8 cellular contexts compared by ENCODE assay signal in genomic region chr10:119139464-119140067, GRCh38. TPM values are rescaled to one million over a fixed set of nuclear protein-coding genes. Genes with fewer than 3 reads are reported as not detected.
DNase-seq lines count a peak whose midpoint lies in the region; ATAC-seq and FAIRE-seq lines count a peak whose summit lies in the region.

No MANE protein-coding gene starts in this region.

- POLR2A ChIA-PET in activated CD4-positive, alpha-beta T cell treated with anti-CD3 and anti-CD28 coated beads for 36 hours (lab: Charles Lee): interaction anchor here (0.6 to 0.9 kb wide), 2 partner anchors 36 to 86 kb away, joined by 4 to 5 read pairs; no protein-coding TSS in a partner anchor
- POLR2A ChIA-PET in naive thymus-derived CD4-positive, alpha-beta T cell (lab: Charles Lee): interaction anchor here (0.6 kb wide), 1 partner anchor 52 kb away, joined by 3 read pairs; no protein-coding TSS in a partner anchor

- H3K36me3 Mint-ChIP-seq in activated CD4-positive, alpha-beta T cell treated with anti-CD3 and anti-CD28 coated beads for 36 hours (ENCODE audit: low read depth): peaks cover 38% of the 10 kb centered on the region
- peaks cover 0 to 25% (median 12%) of the 10 kb centered on the region in 5 donors for H3K36me3 Mint-ChIP-seq in naive thymus-derived CD4-positive, alpha-beta T cell

- CTCF ChIA-PET in activated CD4-positive, alpha-beta T cell treated with anti-CD3 and anti-CD28 coated beads for 36 hours (lab: Charles Lee): interaction anchor here (0.6 to 1.9 kb wide), 5 partner anchors 9 to 306 kb away, joined by 3 to 4 read pairs (median 3); no protein-coding TSS in a partner anchor
- CTCF ChIA-PET in naive thymus-derived CD4-positive, alpha-beta T cell (lab: Charles Lee): interaction anchor here (0.7 to 2.6 kb wide), 3 partner anchors 51 to 545 kb away, joined by 3 to 8 read pairs (median 3); no protein-coding TSS in a partner anchor

- DNase-seq in EH (ENCODE audit: low read depth) (peak; percentile 46), urothelium cell line (ENCODE audit: low spot score) (peak; percentile 37)
- peak; percentile 73 for DNase-seq in activated CD4-positive, alpha-beta T cell treated with anti-CD3 and anti-CD28 coated beads for 36 hours
- peak; percentile 37 for DNase-seq in effector CD4-positive, alpha-beta T cell
- peak; percentile 18 to 58 (median 42) for DNase-seq in naive thymus-derived CD4-positive, alpha-beta T cell

- peak; percentile 76 for ATAC-seq in activated CD4-positive, alpha-beta T cell treated with anti-CD3 and anti-CD28 coated beads for 36 hours
- ATAC-seq in naive thymus-derived CD4-positive, alpha-beta T cell: peak; percentile 85
- ATAC-seq in GM21528 (IDR thresholded peaks at IDR 0.05; ENCODE audit: low FRiP score, unreplicated experiment) (no peak), HG03135 (IDR thresholded peaks at IDR 0.05; ENCODE audit: unreplicated experiment) (no peak)

- intact Hi-C loops in activated CD4-positive, alpha-beta T cell treated with anti-CD3 and anti-CD28 coated beads for 36 hours (cut with DNase I, micrococcal nuclease): loop anchor here in 1 of 2 experiments (1.0 to 10.0 kb wide), 3 partner anchors 59 to 515 kb away; partner anchors contain the start of gene BAG3
- intact Hi-C loops in naive thymus-derived CD4-positive, alpha-beta T cell (cut with micrococcal nuclease): loop anchor here (1.0 to 2.0 kb wide), 4 partner anchors 59 to 404 kb away; no protein-coding TSS in a partner anchor

- H3K27ac Mint-ChIP-seq in activated CD4-positive, alpha-beta T cell treated with anti-CD3 and anti-CD28 coated beads for 36 hours: peak overlapping the region; percentile 14
- peak overlapping the region; percentile 49 to 92 (median 62) for H3K27ac Mint-ChIP-seq in naive thymus-derived CD4-positive, alpha-beta T cell

- no peaks in the 10 kb centered on the region for H3K4me1 ChIP-seq in naive thymus-derived CD4-positive, alpha-beta T cell (ENCODE audit: control insufficient read depth in 2 of 2, insufficient read depth in 2 of 2, low read length in 2 of 2)

- H3K27ac ChIP-seq in KOPT-K1 (ENCODE audit: low read depth, low read length, poor library complexity, severe bottlenecking): peak overlapping the region; percentile 92
- H3K27ac ChIP-seq in naive thymus-derived CD4-positive, alpha-beta T cell (ENCODE audit: low read depth, low read length): no peak overlapping the region

- no peak overlapping the region for H3K4me3 ChIP-seq in naive thymus-derived CD4-positive, alpha-beta T cell (ENCODE audit: low read length)

- no peaks in the 10 kb centered on the region for H3K27me3 Mint-ChIP-seq in activated CD4-positive, alpha-beta T cell treated with anti-CD3 and anti-CD28 coated beads for 36 hours
- no peaks in the 10 kb centered on the region for H3K27me3 Mint-ChIP-seq in naive thymus-derived CD4-positive, alpha-beta T cell

- H3K9me3 ChIP-seq in KOPT-K1 (ENCODE audit: insufficient read depth, low read length, poor library complexity, severe bottlenecking): no peaks in the 10 kb centered on the region
- no peaks in the 10 kb centered on the region for H3K9me3 ChIP-seq in naive thymus-derived CD4-positive, alpha-beta T cell (ENCODE audit: control insufficient read depth in 2 of 3, low read length in 3 of 3)

- no peaks in the 10 kb centered on the region for H3K9me3 Mint-ChIP-seq in activated CD4-positive, alpha-beta T cell treated with anti-CD3 and anti-CD28 coated beads for 36 hours (ENCODE audit: low read depth)
- no peaks in the 10 kb centered on the region for H3K9me3 Mint-ChIP-seq in naive thymus-derived CD4-positive, alpha-beta T cell

- no peak for FAIRE-seq in urothelium cell line (lab: Jason Lieb, UNC)

- peaks cover 14% of the 10 kb centered on the region for H3K4me1 Mint-ChIP-seq in activated CD4-positive, alpha-beta T cell treated with anti-CD3 and anti-CD28 coated beads for 36 hours
- peaks cover 5 to 26% (median 11%) of the 10 kb centered on the region in 7 donors for H3K4me1 Mint-ChIP-seq in naive thymus-derived CD4-positive, alpha-beta T cell

- no peak overlapping the region for H3K4me3 Mint-ChIP-seq in activated CD4-positive, alpha-beta T cell treated with anti-CD3 and anti-CD28 coated beads for 36 hours
- no peak overlapping the region for H3K4me3 Mint-ChIP-seq in naive thymus-derived CD4-positive, alpha-beta T cell

- peaks cover 62% of the 10 kb centered on the region for H3K36me3 ChIP-seq in KOPT-K1 (ENCODE audit: insufficient read depth, low read length)
- H3K36me3 ChIP-seq in naive thymus-derived CD4-positive, alpha-beta T cell (ENCODE audit: control insufficient read depth in 2 of 3, insufficient read depth in 3 of 3, low read length in 3 of 3): peaks cover 0 to 21% (median 0%) of the 10 kb centered on the region in 3 experiments

- H3K27me3 ChIP-seq in naive thymus-derived CD4-positive, alpha-beta T cell (ENCODE audit: control insufficient read depth in 2 of 2, insufficient read depth in 2 of 2, low read length in 2 of 2): no peaks in the 10 kb centered on the region

RNA-seq across cellular contexts. Expression of gene SFXN4, which starts 25.9 kb away (rescaled TPM):
- total RNA-seq in activated CD4-positive, alpha-beta T cell treated with anti-CD3 and anti-CD28 coated beads for 36 hours: 10 to 100 TPM; 38.7 to 44.7 TPM
- total RNA-seq in naive thymus-derived CD4-positive, alpha-beta T cell: 10 to 100 TPM; 11.8 to 28.1 (median 23.1) TPM
- 10 to 100 TPM; 19.1 to 27.1 TPM for polyA plus RNA-seq in naive thymus-derived CD4-positive, alpha-beta T cell

RNA-seq across cellular contexts. Expression of gene DENND10, which starts 35.7 kb away (rescaled TPM):
- total RNA-seq in activated CD4-positive, alpha-beta T cell treated with anti-CD3 and anti-CD28 coated beads for 36 hours: 10 to 100 TPM; 20.5 to 21.9 TPM
- 10 to 100 TPM; 22.1 to 41.7 (median 28.8) TPM for total RNA-seq in naive thymus-derived CD4-positive, alpha-beta T cell
- polyA plus RNA-seq in naive thymus-derived CD4-positive, alpha-beta T cell: 10 to 100 TPM; 26.3 to 29.1 TPM

RNA-seq across cellular contexts. Expression of gene PRDX3, which starts 39.0 kb away (rescaled TPM):
- total RNA-seq in activated CD4-positive, alpha-beta T cell treated with anti-CD3 and anti-CD28 coated beads for 36 hours: 100 to 1,000 TPM; 160 to 217 TPM
- 100 to 1,000 TPM in 1 of 5 experiments, 10 to 100 TPM in 4; 11.7 to 120 (median 35.4) TPM for total RNA-seq in naive thymus-derived CD4-positive, alpha-beta T cell
- 10 to 100 TPM; 70.7 to 87.5 TPM for polyA plus RNA-seq in naive thymus-derived CD4-positive, alpha-beta T cell

RNA-seq across cellular contexts. Expression of gene EIF3A, which starts 58.9 kb away (rescaled TPM):
- 100 to 1,000 TPM; 132 to 150 TPM for total RNA-seq in activated CD4-positive, alpha-beta T cell treated with anti-CD3 and anti-CD28 coated beads for 36 hours
- total RNA-seq in naive thymus-derived CD4-positive, alpha-beta T cell: 100 to 1,000 TPM in 2 of 5 experiments, 10 to 100 TPM in 3; 87.8 to 137 (median 96.0) TPM
- polyA plus RNA-seq in naive thymus-derived CD4-positive, alpha-beta T cell: 10 to 100 TPM; 40.5 to 60.8 TPM

Comparison
In these comparisons a context has a peak if more than half of its experiments do, and no peak if none do; other contexts are left out.
1. ATAC-seq: peak in activated CD4-positive, alpha-beta T cell treated with anti-CD3 and anti-CD28 coated beads for 36 hours (single experiment) and naive thymus-derived CD4-positive, alpha-beta T cell (single experiment); none in GM21528 (single experiment) and HG03135 (single experiment).
2. Peak in every context shown above with its lines, with median percentiles within 50 percentile points of each other: DNase-seq.